8 cellular contexts compared by ENCODE assay signal in genomic region chr12:27711312-27711682, GRCh38. TPM values are rescaled to one million over a fixed set of nuclear protein-coding genes. Genes with fewer than 3 reads are reported as not detected.
DNase-seq lines count a peak whose midpoint lies in the region; ATAC-seq lines count a peak whose summit lies in the region.

No MANE protein-coding gene starts in this region.

- peak overlapping the region; percentile 73 for H3K4me3 ChIP-seq in CD8-positive, alpha-beta memory T cell (ENCODE audit: low read length)
- H3K4me3 ChIP-seq in iPS-20b (ENCODE audit: low read length) = peak overlapping the region; percentile 89

- H3K27ac ChIP-seq in CD8-positive, alpha-beta memory T cell (ENCODE audit: low read depth, low read length) = peak overlapping the region; percentile 61
- peak overlapping the region; percentile 19 for H3K27ac ChIP-seq in iPS-20b (ENCODE audit: low read length)

- H3K4me1 ChIP-seq in CD8-positive, alpha-beta memory T cell (ENCODE audit: insufficient read depth, low read length) = peaks cover 13% of the 10 kb centered on the region
- no peaks in the 10 kb centered on the region for H3K4me1 ChIP-seq in iPS-20b (ENCODE audit: insufficient read depth, low read length)

- peak overlapping the region; percentile 90 to 99 (median 93) for H3K4me3 Mint-ChIP-seq in CD8-positive, alpha-beta memory T cell
- H3K4me3 Mint-ChIP-seq in stimulated activated naive CD8-positive, alpha-beta T cell treated with anti-CD3 and anti-CD28 coated beads, Interleukin-15, amount 100 ng/mL, for 72 hours = peak overlapping the region; percentile 91 to 98

- POLR2A ChIA-PET in CD8-positive, alpha-beta memory T cell (lab: Charles Lee) = interaction anchor here (0.9 kb wide), 1 partner anchor 110 kb away, joined by 3 read pairs; no protein-coding TSS in a partner anchor

- peaks cover 2% of the 10 kb centered on the region for H3K36me3 ChIP-seq in CD8-positive, alpha-beta memory T cell (ENCODE audit: insufficient read depth, low read length)
- peaks cover 15% of the 10 kb centered on the region for H3K36me3 ChIP-seq in iPS-20b (ENCODE audit: insufficient read depth, low read depth, low read length)

- ATAC-seq in GM21360 (IDR thresholded peaks at IDR 0.05; ENCODE audit: unreplicated experiment) = peak; percentile 19
- peak; percentile 6 to 15 for ATAC-seq in activated naive CD4-positive, alpha-beta T cell treated with anti-CD3 and anti-CD28 coated beads, Interleukin-2, amount 50 U/mL, for 72 hours
- peak; percentile 13 for ATAC-seq in stimulated activated naive CD8-positive, alpha-beta T cell treated with anti-CD3 and anti-CD28 coated beads, Interleukin-15, amount 100 ng/mL, for 72 hours

- no peaks in the 10 kb centered on the region for H3K27me3 ChIP-seq in CD8-positive, alpha-beta memory T cell (ENCODE audit: insufficient read depth, low read length, poor library complexity, severe bottlenecking)
- H3K27me3 ChIP-seq in iPS-20b (ENCODE audit: insufficient read depth, low read length) = no peaks in the 10 kb centered on the region

- no peak for DNase-seq in CD8-positive, alpha-beta memory T cell
- peak; percentile 51 for DNase-seq in NAMALWA (ENCODE audit: low spot score)
- DNase-seq in activated naive CD4-positive, alpha-beta T cell treated with anti-CD3 and anti-CD28 coated beads, Interleukin-2, amount 50 U/mL, for 72 hours (ENCODE audit: low spot score in 2 of 2) = peak in 1 of 2 donors; percentile 24
- DNase-seq in stimulated activated naive CD8-positive, alpha-beta T cell treated with anti-CD3 and anti-CD28 coated beads, Interleukin-15, amount 100 ng/mL, for 72 hours = peak in 1 of 2 donors; percentile 12
- DNase-seq in NK-92 treated with Interleukin-12 subunit alpha and Interleukin-12 subunit beta, amount 100 ng/mL, for 24 hours (lab: John Stamatoyannopoulos, UW) = no peak
- no peak for DNase-seq in 8988T

- peak overlapping the region; percentile 91 for H3K9ac ChIP-seq in iPS-20b (ENCODE audit: low read depth, low read length)

- peaks cover 0 to 38% (median 8%) of the 10 kb centered on the region in 3 donors for H3K36me3 Mint-ChIP-seq in CD8-positive, alpha-beta memory T cell
- H3K36me3 Mint-ChIP-seq in activated naive CD4-positive, alpha-beta T cell treated with anti-CD3 and anti-CD28 coated beads, Interleukin-2, amount 50 U/mL, for 72 hours = peaks cover 13% of the 10 kb centered on the region in 2 donors

- H3K27me3 Mint-ChIP-seq in CD8-positive, alpha-beta memory T cell = peaks cover 0 to 18% of the 10 kb centered on the region in 2 donors
- H3K27me3 Mint-ChIP-seq in stimulated activated naive CD8-positive, alpha-beta T cell treated with anti-CD3 and anti-CD28 coated beads, Interleukin-15, amount 100 ng/mL, for 72 hours = no peaks in the 10 kb centered on the region

- peak overlapping the region in 7 of 8 donors; percentile 74 to 99 (median 96) for H3K27ac Mint-ChIP-seq in CD8-positive, alpha-beta memory T cell
- peak overlapping the region; percentile 96 to 98 for H3K27ac Mint-ChIP-seq in activated naive CD4-positive, alpha-beta T cell treated with anti-CD3 and anti-CD28 coated beads, Interleukin-2, amount 50 U/mL, for 72 hours
- peak overlapping the region; percentile 98 for H3K27ac Mint-ChIP-seq in stimulated activated naive CD8-positive, alpha-beta T cell treated with anti-CD3 and anti-CD28 coated beads, Interleukin-15, amount 100 ng/mL, for 72 hours

- H3K9me3 Mint-ChIP-seq in CD8-positive, alpha-beta memory T cell = no peaks in the 10 kb centered on the region
- no peaks in the 10 kb centered on the region for H3K9me3 Mint-ChIP-seq in activated naive CD4-positive, alpha-beta T cell treated with anti-CD3 and anti-CD28 coated beads, Interleukin-2, amount 50 U/mL, for 72 hours
- H3K9me3 Mint-ChIP-seq in stimulated activated naive CD8-positive, alpha-beta T cell treated with anti-CD3 and anti-CD28 coated beads, Interleukin-15, amount 100 ng/mL, for 72 hours = no peaks in the 10 kb centered on the region

- H3K4me1 Mint-ChIP-seq in CD8-positive, alpha-beta memory T cell = peaks cover 35 to 46% (median 37%) of the 10 kb centered on the region in 3 donors
- peaks cover 26% of the 10 kb centered on the region for H3K4me1 Mint-ChIP-seq in stimulated activated naive CD8-positive, alpha-beta T cell treated with anti-CD3 and anti-CD28 coated beads, Interleukin-15, amount 100 ng/mL, for 72 hours

- CTCF ChIA-PET in CD8-positive, alpha-beta memory T cell (lab: Charles Lee) = no interaction called here

- no peaks in the 10 kb centered on the region for H3K9me3 ChIP-seq in CD8-positive, alpha-beta memory T cell (ENCODE audit: low read length)
- no peaks in the 10 kb centered on the region for H3K9me3 ChIP-seq in iPS-20b (ENCODE audit: insufficient read depth, low read depth, low read length)

RNA-seq across cellular contexts. Expression of gene MRPS35, which starts 0.7 kb away (rescaled TPM):
- total RNA-seq in CD8-positive, alpha-beta memory T cell = 10 to 100 TPM; 59.1 to 63.4 TPM
- 54.9 TPM for polyA plus RNA-seq in CD8-positive, alpha-beta memory T cell
- total RNA-seq in activated naive CD4-positive, alpha-beta T cell treated with anti-CD3 and anti-CD28 coated beads, Interleukin-2, amount 50 U/mL, for 72 hours = 10 to 100 TPM; 49.3 to 53.9 TPM

RNA-seq across cellular contexts. Expression of gene REP15, which starts 15.1 kb away (rescaled TPM):
- under 1 TPM in 1 of 2 experiments, not detected in 1; 0.35 TPM for total RNA-seq in CD8-positive, alpha-beta memory T cell
- polyA plus RNA-seq in CD8-positive, alpha-beta memory T cell = not detected
- 1 to 10 TPM in 1 of 2 donors, under 1 TPM in 1; 0.20 to 1.0 TPM for total RNA-seq in activated naive CD4-positive, alpha-beta T cell treated with anti-CD3 and anti-CD28 coated beads, Interleukin-2, amount 50 U/mL, for 72 hours
